1 cellular context compared by ENCODE assay signal in the genomic region with DNA sequence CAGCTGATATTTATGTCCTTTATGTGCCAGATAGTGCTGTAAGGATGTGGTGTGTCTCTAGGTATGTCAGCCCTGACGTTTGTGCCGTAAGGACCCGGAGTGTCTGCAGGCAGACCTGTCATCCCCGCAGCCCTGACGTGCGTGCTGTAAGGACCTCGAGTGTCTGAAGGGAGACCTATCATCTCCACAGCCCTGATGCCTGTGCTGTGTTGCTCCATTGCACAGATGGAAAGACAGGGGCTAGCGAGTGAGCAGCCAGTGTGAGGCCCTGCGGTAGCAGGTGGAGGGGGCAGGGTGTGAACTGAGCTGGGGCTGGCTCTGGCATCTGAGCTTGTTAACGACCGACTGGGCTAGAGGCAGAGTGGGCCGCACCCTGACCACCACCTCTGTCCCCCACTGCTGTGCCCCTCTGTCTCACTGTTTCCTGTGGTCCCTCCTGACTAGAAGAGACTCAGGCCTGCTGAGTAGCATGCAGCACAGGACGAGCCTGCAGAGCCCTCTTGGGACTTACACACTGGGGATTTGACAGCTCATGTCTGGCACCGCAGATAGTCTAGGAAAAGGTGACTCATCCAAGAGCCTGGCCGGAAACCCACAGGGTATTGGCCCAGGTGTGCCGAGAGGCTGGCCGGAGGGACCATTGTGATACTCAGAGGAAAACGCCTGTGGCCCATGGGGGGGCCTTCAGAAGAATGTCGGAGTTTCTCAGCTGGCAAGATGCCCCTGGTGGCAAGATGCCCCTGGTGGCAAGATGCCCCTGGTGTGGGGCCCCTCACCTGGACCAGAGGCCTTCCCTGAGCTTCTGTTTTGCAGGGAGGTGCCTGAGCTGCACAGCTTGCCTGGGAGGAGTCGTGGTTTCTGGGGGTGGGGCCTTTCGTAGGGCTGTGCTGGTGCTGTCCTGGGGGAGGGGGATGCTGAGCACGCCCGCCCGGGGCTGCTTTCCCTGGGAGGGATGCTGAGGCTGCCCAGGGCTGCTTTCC.
TF ChIP-seq lines count a peak whose summit lies in the region.

No MANE protein-coding gene starts in this region.

TF ChIP-seq in K562, 482 proteins besides CTCF, POLR2A, EP300 and RAD21 (continued from another document and continues in another):
- TF ChIP-seq, protein P1, sequence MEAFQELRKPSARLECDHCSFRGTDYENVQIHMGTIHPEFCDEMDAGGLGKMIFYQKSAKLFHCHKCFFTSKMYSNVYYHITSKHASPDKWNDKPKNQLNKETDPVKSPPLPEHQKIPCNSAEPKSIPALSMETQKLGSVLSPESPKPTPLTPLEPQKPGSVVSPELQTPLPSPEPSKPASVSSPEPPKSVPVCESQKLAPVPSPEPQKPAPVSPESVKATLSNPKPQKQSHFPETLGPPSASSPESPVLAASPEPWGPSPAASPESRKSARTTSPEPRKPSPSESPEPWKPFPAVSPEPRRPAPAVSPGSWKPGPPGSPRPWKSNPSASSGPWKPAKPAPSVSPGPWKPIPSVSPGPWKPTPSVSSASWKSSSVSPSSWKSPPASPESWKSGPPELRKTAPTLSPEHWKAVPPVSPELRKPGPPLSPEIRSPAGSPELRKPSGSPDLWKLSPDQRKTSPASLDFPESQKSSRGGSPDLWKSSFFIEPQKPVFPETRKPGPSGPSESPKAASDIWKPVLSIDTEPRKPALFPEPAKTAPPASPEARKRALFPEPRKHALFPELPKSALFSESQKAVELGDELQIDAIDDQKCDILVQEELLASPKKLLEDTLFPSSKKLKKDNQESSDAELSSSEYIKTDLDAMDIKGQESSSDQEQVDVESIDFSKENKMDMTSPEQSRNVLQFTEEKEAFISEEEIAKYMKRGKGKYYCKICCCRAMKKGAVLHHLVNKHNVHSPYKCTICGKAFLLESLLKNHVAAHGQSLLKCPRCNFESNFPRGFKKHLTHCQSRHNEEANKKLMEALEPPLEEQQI (IDR thresholded peaks at IDR 0.05) = no peak
- no peak for TF ChIP-seq NFRKB (IDR thresholded peaks at IDR 0.05; ENCODE audit: low read depth)
- TF ChIP-seq ELF4 (CRISPR knock-in tag; IDR thresholded peaks at IDR 0.05) = no peak
- TF ChIP-seq CBX1 (IDR thresholded peaks at IDR 0.05; ENCODE audit: low read depth) = no peak
- no peak for TF ChIP-seq MCM5 (IDR thresholded peaks at IDR 0.05; ENCODE audit: low read depth)
- TF ChIP-seq SMARCE1 (IDR thresholded peaks at IDR 0.05) = peak; percentile 91
- no peak for TF ChIP-seq ERF (CRISPR knock-in tag; IDR thresholded peaks at IDR 0.05)
- TF ChIP-seq SP1 (CRISPR knock-in tag; IDR thresholded peaks at IDR 0.05) = 0 out of 2 replicates have a peak, but pooled peaks have one; percentile 18
- TF ChIP-seq JUND (IDR thresholded peaks at IDR 0.05; ENCODE audit: borderline replicate concordance, low read depth, low read length) = peak; percentile 99
- peak; percentile 98 for TF ChIP-seq JUND (tag; IDR thresholded peaks at IDR 0.05; ENCODE audit: borderline replicate concordance, low read depth, low read length)
- TF ChIP-seq TEAD4 (IDR thresholded peaks at IDR 0.05; ENCODE audit: low read length) = peak; percentile 83
- no peak for TF ChIP-seq TEAD4 (CRISPR knock-in tag; IDR thresholded peaks at IDR 0.05; ENCODE audit: borderline replicate concordance)
- no peak for TF ChIP-seq PCBP2 (IDR thresholded peaks at IDR 0.05; ENCODE audit: low read depth, low read length, poor library complexity, severe bottlenecking)
- TF ChIP-seq, protein P2, sequence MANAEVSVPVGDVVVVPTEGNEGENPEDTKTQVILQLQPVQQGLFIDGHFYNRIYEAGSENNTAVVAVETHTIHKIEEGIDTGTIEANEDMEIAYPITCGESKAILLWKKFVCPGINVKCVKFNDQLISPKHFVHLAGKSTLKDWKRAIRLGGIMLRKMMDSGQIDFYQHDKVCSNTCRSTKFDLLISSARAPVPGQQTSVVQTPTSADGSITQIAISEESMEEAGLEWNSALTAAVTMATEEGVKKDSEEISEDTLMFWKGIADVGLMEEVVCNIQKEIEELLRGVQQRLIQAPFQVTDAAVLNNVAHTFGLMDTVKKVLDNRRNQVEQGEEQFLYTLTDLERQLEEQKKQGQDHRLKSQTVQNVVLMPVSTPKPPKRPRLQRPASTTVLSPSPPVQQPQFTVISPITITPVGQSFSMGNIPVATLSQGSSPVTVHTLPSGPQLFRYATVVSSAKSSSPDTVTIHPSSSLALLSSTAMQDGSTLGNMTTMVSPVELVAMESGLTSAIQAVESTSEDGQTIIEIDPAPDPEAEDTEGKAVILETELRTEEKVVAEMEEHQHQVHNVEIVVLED (CRISPR knock-in tag; IDR thresholded peaks at IDR 0.05) = no peak
- no peak for TF ChIP-seq NR3C1 (CRISPR knock-in tag; IDR thresholded peaks at IDR 0.05)
- no peak for TF ChIP-seq EHMT2 (IDR thresholded peaks at IDR 0.05)
- TF ChIP-seq SAFB2 (IDR thresholded peaks at IDR 0.05; ENCODE audit: borderline replicate concordance, low read depth, low read length, severe bottlenecking) = no peak
- no peak for TF ChIP-seq TEAD2 (tag; IDR thresholded peaks at IDR 0.05)
- no peak for TF ChIP-seq NR2C2 (CRISPR knock-in tag; IDR thresholded peaks at IDR 0.05)
- no peak for TF ChIP-seq NR2C2 (tag; IDR thresholded peaks at IDR 0.05)
- no peak for TF ChIP-seq CBX2 (IDR thresholded peaks at IDR 0.05; ENCODE audit: insufficient read depth, low read length, poor library complexity, severe bottlenecking)
- no peak for TF ChIP-seq ZNF133 (CRISPR knock-in tag; IDR thresholded peaks at IDR 0.05)
- TF ChIP-seq, protein P3, sequence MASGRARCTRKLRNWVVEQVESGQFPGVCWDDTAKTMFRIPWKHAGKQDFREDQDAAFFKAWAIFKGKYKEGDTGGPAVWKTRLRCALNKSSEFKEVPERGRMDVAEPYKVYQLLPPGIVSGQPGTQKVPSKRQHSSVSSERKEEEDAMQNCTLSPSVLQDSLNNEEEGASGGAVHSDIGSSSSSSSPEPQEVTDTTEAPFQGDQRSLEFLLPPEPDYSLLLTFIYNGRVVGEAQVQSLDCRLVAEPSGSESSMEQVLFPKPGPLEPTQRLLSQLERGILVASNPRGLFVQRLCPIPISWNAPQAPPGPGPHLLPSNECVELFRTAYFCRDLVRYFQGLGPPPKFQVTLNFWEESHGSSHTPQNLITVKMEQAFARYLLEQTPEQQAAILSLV (tag; IDR thresholded peaks at IDR 0.05) = no peak
- TF ChIP-seq ZBTB8A (IDR thresholded peaks at IDR 0.05; ENCODE audit: partially characterized antibody) = no peak
- TF ChIP-seq, protein P4, sequence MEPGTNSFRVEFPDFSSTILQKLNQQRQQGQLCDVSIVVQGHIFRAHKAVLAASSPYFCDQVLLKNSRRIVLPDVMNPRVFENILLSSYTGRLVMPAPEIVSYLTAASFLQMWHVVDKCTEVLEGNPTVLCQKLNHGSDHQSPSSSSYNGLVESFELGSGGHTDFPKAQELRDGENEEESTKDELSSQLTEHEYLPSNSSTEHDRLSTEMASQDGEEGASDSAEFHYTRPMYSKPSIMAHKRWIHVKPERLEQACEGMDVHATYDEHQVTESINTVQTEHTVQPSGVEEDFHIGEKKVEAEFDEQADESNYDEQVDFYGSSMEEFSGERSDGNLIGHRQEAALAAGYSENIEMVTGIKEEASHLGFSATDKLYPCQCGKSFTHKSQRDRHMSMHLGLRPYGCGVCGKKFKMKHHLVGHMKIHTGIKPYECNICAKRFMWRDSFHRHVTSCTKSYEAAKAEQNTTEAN (CRISPR knock-in tag; IDR thresholded peaks at IDR 0.05) = no peak
- TF ChIP-seq, protein P5, sequence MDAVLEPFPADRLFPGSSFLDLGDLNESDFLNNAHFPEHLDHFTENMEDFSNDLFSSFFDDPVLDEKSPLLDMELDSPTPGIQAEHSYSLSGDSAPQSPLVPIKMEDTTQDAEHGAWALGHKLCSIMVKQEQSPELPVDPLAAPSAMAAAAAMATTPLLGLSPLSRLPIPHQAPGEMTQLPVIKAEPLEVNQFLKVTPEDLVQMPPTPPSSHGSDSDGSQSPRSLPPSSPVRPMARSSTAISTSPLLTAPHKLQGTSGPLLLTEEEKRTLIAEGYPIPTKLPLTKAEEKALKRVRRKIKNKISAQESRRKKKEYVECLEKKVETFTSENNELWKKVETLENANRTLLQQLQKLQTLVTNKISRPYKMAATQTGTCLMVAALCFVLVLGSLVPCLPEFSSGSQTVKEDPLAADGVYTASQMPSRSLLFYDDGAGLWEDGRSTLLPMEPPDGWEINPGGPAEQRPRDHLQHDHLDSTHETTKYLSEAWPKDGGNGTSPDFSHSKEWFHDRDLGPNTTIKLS (IDR thresholded peaks at IDR 0.05; ENCODE audit: borderline replicate concordance, low read depth) = no peak
- TF ChIP-seq, protein P6, sequence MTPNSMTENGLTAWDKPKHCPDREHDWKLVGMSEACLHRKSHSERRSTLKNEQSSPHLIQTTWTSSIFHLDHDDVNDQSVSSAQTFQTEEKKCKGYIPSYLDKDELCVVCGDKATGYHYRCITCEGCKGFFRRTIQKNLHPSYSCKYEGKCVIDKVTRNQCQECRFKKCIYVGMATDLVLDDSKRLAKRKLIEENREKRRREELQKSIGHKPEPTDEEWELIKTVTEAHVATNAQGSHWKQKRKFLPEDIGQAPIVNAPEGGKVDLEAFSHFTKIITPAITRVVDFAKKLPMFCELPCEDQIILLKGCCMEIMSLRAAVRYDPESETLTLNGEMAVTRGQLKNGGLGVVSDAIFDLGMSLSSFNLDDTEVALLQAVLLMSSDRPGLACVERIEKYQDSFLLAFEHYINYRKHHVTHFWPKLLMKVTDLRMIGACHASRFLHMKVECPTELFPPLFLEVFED (CRISPR knock-in tag; conservative IDR thresholded peaks at IDR 0.05) = no peak
- TF ChIP-seq, protein P7, sequence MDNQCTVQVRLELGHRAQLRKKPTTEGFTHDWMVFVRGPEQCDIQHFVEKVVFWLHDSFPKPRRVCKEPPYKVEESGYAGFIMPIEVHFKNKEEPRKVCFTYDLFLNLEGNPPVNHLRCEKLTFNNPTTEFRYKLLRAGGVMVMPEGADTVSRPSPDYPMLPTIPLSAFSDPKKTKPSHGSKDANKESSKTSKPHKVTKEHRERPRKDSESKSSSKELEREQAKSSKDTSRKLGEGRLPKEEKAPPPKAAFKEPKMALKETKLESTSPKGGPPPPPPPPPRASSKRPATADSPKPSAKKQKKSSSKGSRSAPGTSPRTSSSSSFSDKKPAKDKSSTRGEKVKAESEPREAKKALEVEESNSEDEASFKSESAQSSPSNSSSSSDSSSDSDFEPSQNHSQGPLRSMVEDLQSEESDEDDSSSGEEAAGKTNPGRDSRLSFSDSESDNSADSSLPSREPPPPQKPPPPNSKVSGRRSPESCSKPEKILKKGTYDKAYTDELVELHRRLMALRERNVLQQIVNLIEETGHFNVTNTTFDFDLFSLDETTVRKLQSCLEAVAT (IDR thresholded peaks at IDR 0.05) = peak in 1 of 2 experiments; percentile 99; a peak in 2 of 4 replicates
- TF ChIP-seq, protein P8, sequence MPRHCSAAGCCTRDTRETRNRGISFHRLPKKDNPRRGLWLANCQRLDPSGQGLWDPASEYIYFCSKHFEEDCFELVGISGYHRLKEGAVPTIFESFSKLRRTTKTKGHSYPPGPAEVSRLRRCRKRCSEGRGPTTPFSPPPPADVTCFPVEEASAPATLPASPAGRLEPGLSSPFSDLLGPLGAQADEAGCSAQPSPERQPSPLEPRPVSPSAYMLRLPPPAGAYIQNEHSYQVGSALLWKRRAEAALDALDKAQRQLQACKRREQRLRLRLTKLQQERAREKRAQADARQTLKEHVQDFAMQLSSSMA (CRISPR knock-in tag; IDR thresholded peaks at IDR 0.05) = no peak
- TF ChIP-seq KAT7 (CRISPR knock-in tag; IDR thresholded peaks at IDR 0.05; ENCODE audit: borderline replicate concordance) = no peak
- TF ChIP-seq, protein P9, sequence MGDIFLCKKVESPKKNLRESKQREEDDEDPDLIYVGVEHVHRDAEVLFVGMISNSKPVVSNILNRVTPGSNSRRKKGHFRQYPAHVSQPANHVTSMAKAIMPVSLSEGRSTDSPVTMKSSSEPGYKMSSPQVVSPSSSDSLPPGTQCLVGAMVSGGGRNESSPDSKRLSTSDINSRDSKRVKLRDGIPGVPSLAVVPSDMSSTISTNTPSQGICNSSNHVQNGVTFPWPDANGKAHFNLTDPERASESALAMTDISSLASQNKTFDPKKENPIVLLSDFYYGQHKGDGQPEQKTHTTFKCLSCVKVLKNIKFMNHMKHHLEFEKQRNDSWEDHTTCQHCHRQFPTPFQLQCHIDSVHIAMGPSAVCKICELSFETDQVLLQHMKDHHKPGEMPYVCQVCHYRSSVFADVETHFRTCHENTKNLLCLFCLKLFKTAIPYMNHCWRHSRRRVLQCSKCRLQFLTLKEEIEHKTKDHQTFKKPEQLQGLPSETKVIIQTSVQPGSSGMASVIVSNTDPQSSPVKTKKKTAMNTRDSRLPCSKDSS (IDR thresholded peaks at IDR 0.05; ENCODE audit: low read depth, partially characterized antibody) = no peak
- peak; percentile 69 for TF ChIP-seq BCOR (IDR thresholded peaks at IDR 0.05)
- no peak for TF ChIP-seq NFXL1 (CRISPR knock-in tag; IDR thresholded peaks at IDR 0.05)
- no peak for TF ChIP-seq NELFE (IDR thresholded peaks at IDR 0.05; ENCODE audit: insufficient read depth, insufficient read length)
- TF ChIP-seq RB1 (IDR thresholded peaks at IDR 0.05; ENCODE audit: low read depth) = no peak
- TF ChIP-seq MAFK (IDR thresholded peaks at IDR 0.05; ENCODE audit: low read length) = no peak
- no peak for TF ChIP-seq KDM4B (IDR thresholded peaks at IDR 0.05; ENCODE audit: borderline replicate concordance in 2 of 2, low read depth in 1 of 2)
- TF ChIP-seq, protein P10, sequence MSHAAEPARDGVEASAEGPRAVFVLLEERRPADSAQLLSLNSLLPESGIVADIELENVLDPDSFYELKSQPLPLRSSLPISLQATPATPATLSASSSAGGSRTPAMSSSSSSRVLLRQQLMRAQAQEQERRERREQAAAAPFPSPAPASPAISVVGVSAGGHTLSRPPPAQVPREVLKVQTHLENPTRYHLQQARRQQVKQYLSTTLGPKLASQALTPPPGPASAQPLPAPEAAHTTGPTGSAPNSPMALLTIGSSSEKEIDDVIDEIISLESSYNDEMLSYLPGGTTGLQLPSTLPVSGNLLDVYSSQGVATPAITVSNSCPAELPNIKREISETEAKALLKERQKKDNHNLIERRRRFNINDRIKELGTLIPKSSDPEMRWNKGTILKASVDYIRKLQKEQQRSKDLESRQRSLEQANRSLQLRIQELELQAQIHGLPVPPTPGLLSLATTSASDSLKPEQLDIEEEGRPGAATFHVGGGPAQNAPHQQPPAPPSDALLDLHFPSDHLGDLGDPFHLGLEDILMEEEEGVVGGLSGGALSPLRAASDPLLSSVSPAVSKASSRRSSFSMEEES (CRISPR knock-in tag; IDR thresholded peaks at IDR 0.05) = no peak
- TF ChIP-seq KAT8 (IDR thresholded peaks at IDR 0.05; ENCODE audit: low read depth) = no peak
- no peak for TF ChIP-seq HCFC1 (IDR thresholded peaks at IDR 0.05; ENCODE audit: low read depth, low read length)
- TF ChIP-seq KLF16 (IDR thresholded peaks at IDR 0.05) = peak; percentile 68
- no peak for TF ChIP-seq ARHGAP35 (IDR thresholded peaks at IDR 0.05; ENCODE audit: partially characterized antibody)
- TF ChIP-seq, protein P11, sequence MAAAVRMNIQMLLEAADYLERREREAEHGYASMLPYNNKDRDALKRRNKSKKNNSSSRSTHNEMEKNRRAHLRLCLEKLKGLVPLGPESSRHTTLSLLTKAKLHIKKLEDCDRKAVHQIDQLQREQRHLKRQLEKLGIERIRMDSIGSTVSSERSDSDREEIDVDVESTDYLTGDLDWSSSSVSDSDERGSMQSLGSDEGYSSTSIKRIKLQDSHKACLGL (CRISPR knock-in tag; IDR thresholded peaks at IDR 0.05; ENCODE audit: borderline replicate concordance, poor library complexity, severe bottlenecking) = no peak
- TF ChIP-seq HOXB6 (CRISPR knock-in tag; IDR thresholded peaks at IDR 0.05; ENCODE audit: borderline replicate concordance) = no peak
- no peak for TF ChIP-seq ZNF551 (CRISPR knock-in tag; IDR thresholded peaks at IDR 0.05)
- TF ChIP-seq ZNF79 (CRISPR knock-in tag; IDR thresholded peaks at IDR 0.05; ENCODE audit: low read depth) = no peak
- TF ChIP-seq FOXJ3 (CRISPR knock-in tag; IDR thresholded peaks at IDR 0.05) = no peak
- TF ChIP-seq CBX8 (IDR thresholded peaks at IDR 0.05; ENCODE audit: borderline replicate concordance, extremely low read depth, low read depth, low read length, poor library complexity, severe bottlenecking) = no peak
- TF ChIP-seq DMBX1 (CRISPR knock-in tag; IDR thresholded peaks at IDR 0.05; ENCODE audit: borderline replicate concordance) = no peak
- no peak for TF ChIP-seq TEAD1 (CRISPR knock-in tag; IDR thresholded peaks at IDR 0.05)
